1 cellular context compared by ENCODE assay signal in the genomic region with DNA sequence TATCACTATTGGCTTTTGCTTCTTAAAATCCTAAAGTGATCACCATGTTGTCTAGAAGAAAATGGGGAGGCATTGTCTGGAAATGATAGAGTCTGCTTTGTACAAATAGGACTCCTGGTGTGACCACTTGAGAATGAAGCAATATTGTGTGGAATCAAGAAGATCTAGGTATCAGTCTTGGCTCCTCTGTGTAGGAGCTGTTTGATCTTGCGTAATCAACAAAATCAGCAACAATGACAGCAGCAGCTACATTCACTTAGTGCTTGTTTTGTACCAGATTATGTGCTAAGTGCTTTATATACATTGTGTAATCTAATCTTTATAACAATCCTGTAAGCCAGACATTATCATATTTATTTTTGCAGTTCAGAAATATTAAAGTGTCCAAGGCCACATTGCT.
TF ChIP-seq lines count a peak whose summit lies in the region.

No MANE protein-coding gene starts in this region.

TF ChIP-seq in K562, 482 proteins besides CTCF, POLR2A, EP300 and RAD21 (continued from another document):
- TF ChIP-seq ATF3 (IDR thresholded peaks at IDR 0.05) (peak; percentile 58), ATF3 (CRISPR knock-in tag; conservative IDR thresholded peaks at IDR 0.05) (no peak), CREBBP (IDR thresholded peaks at IDR 0.05; ENCODE audit: low read depth, low read length) (no peak), ZNF584 (CRISPR knock-in tag; IDR thresholded peaks at IDR 0.05; ENCODE audit: low read depth) (no peak), MXD1 (CRISPR knock-in tag; IDR thresholded peaks at IDR 0.05; ENCODE audit: borderline replicate concordance, poor library complexity, severe bottlenecking) (no peak), NKRF (IDR thresholded peaks at IDR 0.05; ENCODE audit: borderline replicate concordance) (no peak), HIVEP1 (CRISPR knock-in tag; IDR thresholded peaks at IDR 0.05) (no peak), CTBP1 (IDR thresholded peaks at IDR 0.05; ENCODE audit: borderline replicate concordance) (no peak), ETV6 (IDR thresholded peaks at IDR 0.05; ENCODE audit: borderline replicate concordance in 1 of 2, low read depth in 2 of 2, low read length in 1 of 2) (no peak), ETV6 (CRISPR knock-in tag; IDR thresholded peaks at IDR 0.05; ENCODE audit: borderline replicate concordance) (no peak), HMG20B (CRISPR knock-in tag; IDR thresholded peaks at IDR 0.05) (no peak), U2AF2 (optimal IDR thresholded peaks at IDR 0.05; ENCODE audit: low read depth, low read length) (no peak), ZNF696 (CRISPR knock-in tag; conservative IDR thresholded peaks at IDR 0.05) (no peak), TRIM24 (IDR thresholded peaks at IDR 0.05) (0 out of 4 replicates have a peak, but pooled peaks of 1 of the 2 experiments have one; percentile 27), SNRNP70 (optimal IDR thresholded peaks at IDR 0.05; ENCODE audit: low read depth, low read length) (no peak), SMARCA4 (IDR thresholded peaks at IDR 0.05) (0 out of 2 replicates have a peak, but pooled peaks have one; percentile 38), ZNF24 (IDR thresholded peaks at IDR 0.05) (no peak), PTBP1 (IDR thresholded peaks at IDR 0.05; ENCODE audit: low read depth, low read length) (no peak), BRCA1 (IDR thresholded peaks at IDR 0.05) (no peak), BRCA1 (CRISPR knock-in tag; IDR thresholded peaks at IDR 0.05) (no peak), CSDE1 (IDR thresholded peaks at IDR 0.05) (no peak), GABPA (tag; conservative IDR thresholded peaks at IDR 0.05; ENCODE audit: low read depth) (no peak), MTA2 (IDR thresholded peaks at IDR 0.05; ENCODE audit: low read depth) (no peak), FOXJ3 (CRISPR knock-in tag; IDR thresholded peaks at IDR 0.05) (no peak), JUN (IDR thresholded peaks at IDR 0.05; ENCODE audit: borderline replicate concordance, low read depth, low read length) (no peak), JUN (CRISPR knock-in tag; IDR thresholded peaks at IDR 0.05; ENCODE audit: borderline replicate concordance) (no peak), ARID1B (IDR thresholded peaks at IDR 0.05) (peak; percentile 42; the same call in 1 of the 2 replicates), ARHGAP35 (IDR thresholded peaks at IDR 0.05; ENCODE audit: partially characterized antibody) (no peak), SOX6 (IDR thresholded peaks at IDR 0.05) (0 out of 2 replicates have a peak, but pooled peaks have one; percentile 31), CREM (IDR thresholded peaks at IDR 0.05; ENCODE audit: low read depth) (no peak), ZFP36 (IDR thresholded peaks at IDR 0.05; ENCODE audit: low read depth, low read length, partially characterized antibody) (no peak), DPF2 (IDR thresholded peaks at IDR 0.05) (0 out of 2 replicates have a peak, but pooled peaks have one; percentile 39), THRA (IDR thresholded peaks at IDR 0.05) (no peak), ATF7 (IDR thresholded peaks at IDR 0.05) (peak; percentile 17; the same call in 1 of the 2 replicates), SNIP1 (IDR thresholded peaks at IDR 0.05; ENCODE audit: low read depth) (no peak), CBX3 (IDR thresholded peaks at IDR 0.05; ENCODE audit: borderline replicate concordance in 1 of 2, low read length in 2 of 2) (no peak), CEBPB (tag; IDR thresholded peaks at IDR 0.05) (peak; percentile 99), KDM4B (IDR thresholded peaks at IDR 0.05; ENCODE audit: borderline replicate concordance in 2 of 2, low read depth in 1 of 2) (no peak), MECOM (CRISPR knock-in tag; IDR thresholded peaks at IDR 0.05) (no peak), SREBF2 (CRISPR knock-in tag; IDR thresholded peaks at IDR 0.05) (no peak)
- TF ChIP-seq, protein P1, sequence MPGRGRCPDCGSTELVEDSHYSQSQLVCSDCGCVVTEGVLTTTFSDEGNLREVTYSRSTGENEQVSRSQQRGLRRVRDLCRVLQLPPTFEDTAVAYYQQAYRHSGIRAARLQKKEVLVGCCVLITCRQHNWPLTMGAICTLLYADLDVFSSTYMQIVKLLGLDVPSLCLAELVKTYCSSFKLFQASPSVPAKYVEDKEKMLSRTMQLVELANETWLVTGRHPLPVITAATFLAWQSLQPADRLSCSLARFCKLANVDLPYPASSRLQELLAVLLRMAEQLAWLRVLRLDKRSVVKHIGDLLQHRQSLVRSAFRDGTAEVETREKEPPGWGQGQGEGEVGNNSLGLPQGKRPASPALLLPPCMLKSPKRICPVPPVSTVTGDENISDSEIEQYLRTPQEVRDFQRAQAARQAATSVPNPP (IDR thresholded peaks at IDR 0.05; ENCODE audit: borderline replicate concordance, insufficient read depth, insufficient read length): no peak
- TF ChIP-seq, protein P2, sequence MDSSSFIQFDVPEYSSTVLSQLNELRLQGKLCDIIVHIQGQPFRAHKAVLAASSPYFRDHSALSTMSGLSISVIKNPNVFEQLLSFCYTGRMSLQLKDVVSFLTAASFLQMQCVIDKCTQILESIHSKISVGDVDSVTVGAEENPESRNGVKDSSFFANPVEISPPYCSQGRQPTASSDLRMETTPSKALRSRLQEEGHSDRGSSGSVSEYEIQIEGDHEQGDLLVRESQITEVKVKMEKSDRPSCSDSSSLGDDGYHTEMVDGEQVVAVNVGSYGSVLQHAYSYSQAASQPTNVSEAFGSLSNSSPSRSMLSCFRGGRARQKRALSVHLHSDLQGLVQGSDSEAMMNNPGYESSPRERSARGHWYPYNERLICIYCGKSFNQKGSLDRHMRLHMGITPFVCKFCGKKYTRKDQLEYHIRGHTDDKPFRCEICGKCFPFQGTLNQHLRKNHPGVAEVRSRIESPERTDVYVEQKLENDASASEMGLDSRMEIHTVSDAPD (CRISPR knock-in tag; IDR thresholded peaks at IDR 0.05): no peak
- TF ChIP-seq, protein P3, sequence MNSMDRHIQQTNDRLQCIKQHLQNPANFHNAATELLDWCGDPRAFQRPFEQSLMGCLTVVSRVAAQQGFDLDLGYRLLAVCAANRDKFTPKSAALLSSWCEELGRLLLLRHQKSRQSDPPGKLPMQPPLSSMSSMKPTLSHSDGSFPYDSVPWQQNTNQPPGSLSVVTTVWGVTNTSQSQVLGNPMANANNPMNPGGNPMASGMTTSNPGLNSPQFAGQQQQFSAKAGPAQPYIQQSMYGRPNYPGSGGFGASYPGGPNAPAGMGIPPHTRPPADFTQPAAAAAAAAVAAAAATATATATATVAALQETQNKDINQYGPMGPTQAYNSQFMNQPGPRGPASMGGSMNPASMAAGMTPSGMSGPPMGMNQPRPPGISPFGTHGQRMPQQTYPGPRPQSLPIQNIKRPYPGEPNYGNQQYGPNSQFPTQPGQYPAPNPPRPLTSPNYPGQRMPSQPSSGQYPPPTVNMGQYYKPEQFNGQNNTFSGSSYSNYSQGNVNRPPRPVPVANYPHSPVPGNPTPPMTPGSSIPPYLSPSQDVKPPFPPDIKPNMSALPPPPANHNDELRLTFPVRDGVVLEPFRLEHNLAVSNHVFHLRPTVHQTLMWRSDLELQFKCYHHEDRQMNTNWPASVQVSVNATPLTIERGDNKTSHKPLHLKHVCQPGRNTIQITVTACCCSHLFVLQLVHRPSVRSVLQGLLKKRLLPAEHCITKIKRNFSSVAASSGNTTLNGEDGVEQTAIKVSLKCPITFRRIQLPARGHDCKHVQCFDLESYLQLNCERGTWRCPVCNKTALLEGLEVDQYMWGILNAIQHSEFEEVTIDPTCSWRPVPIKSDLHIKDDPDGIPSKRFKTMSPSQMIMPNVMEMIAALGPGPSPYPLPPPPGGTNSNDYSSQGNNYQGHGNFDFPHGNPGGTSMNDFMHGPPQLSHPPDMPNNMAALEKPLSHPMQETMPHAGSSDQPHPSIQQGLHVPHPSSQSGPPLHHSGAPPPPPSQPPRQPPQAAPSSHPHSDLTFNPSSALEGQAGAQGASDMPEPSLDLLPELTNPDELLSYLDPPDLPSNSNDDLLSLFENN (IDR thresholded peaks at IDR 0.05; ENCODE audit: low read depth in 2 of 2, low read length in 2 of 2): no peak
- TF ChIP-seq, protein P4, sequence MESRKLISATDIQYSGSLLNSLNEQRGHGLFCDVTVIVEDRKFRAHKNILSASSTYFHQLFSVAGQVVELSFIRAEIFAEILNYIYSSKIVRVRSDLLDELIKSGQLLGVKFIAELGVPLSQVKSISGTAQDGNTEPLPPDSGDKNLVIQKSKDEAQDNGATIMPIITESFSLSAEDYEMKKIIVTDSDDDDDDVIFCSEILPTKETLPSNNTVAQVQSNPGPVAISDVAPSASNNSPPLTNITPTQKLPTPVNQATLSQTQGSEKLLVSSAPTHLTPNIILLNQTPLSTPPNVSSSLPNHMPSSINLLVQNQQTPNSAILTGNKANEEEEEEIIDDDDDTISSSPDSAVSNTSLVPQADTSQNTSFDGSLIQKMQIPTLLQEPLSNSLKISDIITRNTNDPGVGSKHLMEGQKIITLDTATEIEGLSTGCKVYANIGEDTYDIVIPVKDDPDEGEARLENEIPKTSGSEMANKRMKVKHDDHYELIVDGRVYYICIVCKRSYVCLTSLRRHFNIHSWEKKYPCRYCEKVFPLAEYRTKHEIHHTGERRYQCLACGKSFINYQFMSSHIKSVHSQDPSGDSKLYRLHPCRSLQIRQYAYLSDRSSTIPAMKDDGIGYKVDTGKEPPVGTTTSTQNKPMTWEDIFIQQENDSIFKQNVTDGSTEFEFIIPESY (CRISPR knock-in tag; IDR thresholded peaks at IDR 0.05): no peak
- TF ChIP-seq, protein P5, sequence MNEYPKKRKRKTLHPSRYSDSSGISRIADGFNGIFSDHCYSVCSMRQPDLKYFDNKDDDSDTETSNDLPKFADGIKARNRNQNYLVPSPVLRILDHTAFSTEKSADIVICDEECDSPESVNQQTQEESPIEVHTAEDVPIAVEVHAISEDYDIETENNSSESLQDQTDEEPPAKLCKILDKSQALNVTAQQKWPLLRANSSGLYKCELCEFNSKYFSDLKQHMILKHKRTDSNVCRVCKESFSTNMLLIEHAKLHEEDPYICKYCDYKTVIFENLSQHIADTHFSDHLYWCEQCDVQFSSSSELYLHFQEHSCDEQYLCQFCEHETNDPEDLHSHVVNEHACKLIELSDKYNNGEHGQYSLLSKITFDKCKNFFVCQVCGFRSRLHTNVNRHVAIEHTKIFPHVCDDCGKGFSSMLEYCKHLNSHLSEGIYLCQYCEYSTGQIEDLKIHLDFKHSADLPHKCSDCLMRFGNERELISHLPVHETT (CRISPR knock-in tag; conservative IDR thresholded peaks at IDR 0.05 in 1 of 2, IDR thresholded peaks at IDR 0.05 in 1 of 2): no peak
